ENCODE assay signal across 1 cellular context in genomic region chr9:94706922-94707321, GRCh38.
A peak's percentile ranks its signal among the peaks of the same experiment; 100 is the strongest.
TF ChIP-seq lines count a peak whose summit lies in the region.

No MANE protein-coding gene starts in this region.

TF ChIP-seq in HepG2, 621 proteins besides CTCF, POLR2A, EP300 and RAD21 (continued from another document and continues in another):
- TF ChIP-seq ZNF276 (CRISPR knock-in tag; IDR thresholded peaks at IDR 0.05; ENCODE audit: low read depth) (no peak), ZNF605 (CRISPR knock-in tag; IDR thresholded peaks at IDR 0.05) (no peak), ZNF552 (CRISPR knock-in tag; IDR thresholded peaks at IDR 0.05; ENCODE audit: borderline replicate concordance) (no peak), SNAI1 (CRISPR knock-in tag; IDR thresholded peaks at IDR 0.05; ENCODE audit: borderline replicate concordance) (no peak), U2AF2 (IDR thresholded peaks at IDR 0.05; ENCODE audit: low read depth, low read length) (no peak), HNRNPK (IDR thresholded peaks at IDR 0.05; ENCODE audit: low read depth, low read length, poor library complexity, severe bottlenecking) (no peak), RELA (CRISPR knock-in tag; IDR thresholded peaks at IDR 0.05) (no peak), ZNF275 (CRISPR knock-in tag; IDR thresholded peaks at IDR 0.05; ENCODE audit: borderline replicate concordance) (no peak), YEATS2 (CRISPR knock-in tag; IDR thresholded peaks at IDR 0.05; ENCODE audit: borderline replicate concordance) (no peak), SRSF1 (optimal IDR thresholded peaks at IDR 0.05; ENCODE audit: low read depth, low read length) (no peak), ZFP36L2 (CRISPR knock-in tag; IDR thresholded peaks at IDR 0.05) (no peak), SMAD9 (CRISPR knock-in tag; IDR thresholded peaks at IDR 0.05) (no peak), ATF7-NPFF (CRISPR knock-in tag; IDR thresholded peaks at IDR 0.05; ENCODE audit: low read depth) (no peak), REPIN1 (CRISPR knock-in tag; IDR thresholded peaks at IDR 0.05; ENCODE audit: borderline replicate concordance, low read depth) (no peak), ZFP1 (CRISPR knock-in tag; IDR thresholded peaks at IDR 0.05) (no peak), ZNF776 (CRISPR knock-in tag; IDR thresholded peaks at IDR 0.05) (no peak), SRY (CRISPR knock-in tag; IDR thresholded peaks at IDR 0.05) (no peak), WIZ (CRISPR knock-in tag; IDR thresholded peaks at IDR 0.05) (no peak), NR1H2 (CRISPR knock-in tag; IDR thresholded peaks at IDR 0.05; ENCODE audit: borderline replicate concordance, low read depth) (no peak), PLRG1 (conservative IDR thresholded peaks at IDR 0.05) (no peak), ELF3 (CRISPR knock-in tag; IDR thresholded peaks at IDR 0.05) (peak; percentile 43; the same call in 1 of the 2 replicates), CREM (IDR thresholded peaks at IDR 0.05) (peak; percentile 40; the same call in 1 of the 2 replicates), CREM (CRISPR knock-in tag; IDR thresholded peaks at IDR 0.05) (no peak), ZBTB42 (CRISPR knock-in tag; IDR thresholded peaks at IDR 0.05) (no peak), SMAD1 (CRISPR knock-in tag; IDR thresholded peaks at IDR 0.05; ENCODE audit: borderline replicate concordance, low read depth) (no peak), SIN3B (IDR thresholded peaks at IDR 0.05; ENCODE audit: low read length) (no peak), TBP (CRISPR knock-in tag; IDR thresholded peaks at IDR 0.05) (no peak), SMAD3 (CRISPR knock-in tag; IDR thresholded peaks at IDR 0.05) (no peak), CCAR2 (optimal IDR thresholded peaks at IDR 0.05; ENCODE audit: low read depth, low read length) (no peak), MTA1 (CRISPR knock-in tag; IDR thresholded peaks at IDR 0.05; ENCODE audit: borderline replicate concordance) (no peak), KAT7 (CRISPR knock-in tag; IDR thresholded peaks at IDR 0.05; ENCODE audit: borderline replicate concordance) (no peak), THAP7 (CRISPR knock-in tag; IDR thresholded peaks at IDR 0.05) (no peak), TFDP1 (CRISPR knock-in tag; IDR thresholded peaks at IDR 0.05; ENCODE audit: borderline replicate concordance) (no peak), AGO1 (IDR thresholded peaks at IDR 0.05; ENCODE audit: low read depth, low read length, poor library complexity, severe bottlenecking) (no peak), NR2F2 (IDR thresholded peaks at IDR 0.05; ENCODE audit: borderline replicate concordance, low read depth) (no peak), FOXA1 (IDR thresholded peaks at IDR 0.05) (no peak), FOXA1 (CRISPR knock-in tag; IDR thresholded peaks at IDR 0.05) (0 out of 2 replicates have a peak, but pooled peaks have one; percentile 19), HBP1 (CRISPR knock-in tag; IDR thresholded peaks at IDR 0.05; ENCODE audit: low read depth) (no peak), ZNF607 (CRISPR knock-in tag; IDR thresholded peaks at IDR 0.05; ENCODE audit: borderline replicate concordance) (no peak), SOX13 (IDR thresholded peaks at IDR 0.05) (no peak), SOX13 (CRISPR knock-in tag; conservative IDR thresholded peaks at IDR 0.05 in 1 of 2, IDR thresholded peaks at IDR 0.05 in 1 of 2) (peak in 1 of 2 experiments; percentile 71; a peak in 2 of 4 replicates), ZNF652 (CRISPR knock-in tag; IDR thresholded peaks at IDR 0.05; ENCODE audit: borderline replicate concordance, low read depth) (no peak), KAT2B (IDR thresholded peaks at IDR 0.05; ENCODE audit: borderline replicate concordance, low read depth, low read length) (no peak), HNRNPLL (IDR thresholded peaks at IDR 0.05; ENCODE audit: low read depth, low read length, poor library complexity, severe bottlenecking) (no peak), ZFP90 (CRISPR knock-in tag; IDR thresholded peaks at IDR 0.05; ENCODE audit: borderline replicate concordance) (no peak), REXO4 (CRISPR knock-in tag; IDR thresholded peaks at IDR 0.05; ENCODE audit: borderline replicate concordance) (no peak), YY1 (IDR thresholded peaks at IDR 0.05; ENCODE audit: insufficient read depth, insufficient replicate concordance, low read depth, low read length) (no peak)
- TF ChIP-seq, protein P1, sequence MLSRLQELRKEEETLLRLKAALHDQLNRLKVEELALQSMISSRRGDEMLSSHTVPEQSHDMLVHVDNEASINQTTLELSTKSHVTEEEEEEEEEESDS (CRISPR knock-in tag; IDR thresholded peaks at IDR 0.05; ENCODE audit: borderline replicate concordance): no peak
- TF ChIP-seq, protein P2, sequence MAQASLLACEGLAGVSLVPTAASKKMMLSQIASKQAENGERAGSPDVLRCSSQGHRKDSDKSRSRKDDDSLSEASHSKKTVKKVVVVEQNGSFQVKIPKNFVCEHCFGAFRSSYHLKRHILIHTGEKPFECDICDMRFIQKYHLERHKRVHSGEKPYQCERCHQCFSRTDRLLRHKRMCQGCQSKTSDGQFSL (CRISPR knock-in tag; IDR thresholded peaks at IDR 0.05): no peak
- TF ChIP-seq, protein P3, sequence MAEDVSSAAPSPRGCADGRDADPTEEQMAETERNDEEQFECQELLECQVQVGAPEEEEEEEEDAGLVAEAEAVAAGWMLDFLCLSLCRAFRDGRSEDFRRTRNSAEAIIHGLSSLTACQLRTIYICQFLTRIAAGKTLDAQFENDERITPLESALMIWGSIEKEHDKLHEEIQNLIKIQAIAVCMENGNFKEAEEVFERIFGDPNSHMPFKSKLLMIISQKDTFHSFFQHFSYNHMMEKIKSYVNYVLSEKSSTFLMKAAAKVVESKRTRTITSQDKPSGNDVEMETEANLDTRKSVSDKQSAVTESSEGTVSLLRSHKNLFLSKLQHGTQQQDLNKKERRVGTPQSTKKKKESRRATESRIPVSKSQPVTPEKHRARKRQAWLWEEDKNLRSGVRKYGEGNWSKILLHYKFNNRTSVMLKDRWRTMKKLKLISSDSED (CRISPR knock-in tag; IDR thresholded peaks at IDR 0.05): no peak
- TF ChIP-seq, protein P4, sequence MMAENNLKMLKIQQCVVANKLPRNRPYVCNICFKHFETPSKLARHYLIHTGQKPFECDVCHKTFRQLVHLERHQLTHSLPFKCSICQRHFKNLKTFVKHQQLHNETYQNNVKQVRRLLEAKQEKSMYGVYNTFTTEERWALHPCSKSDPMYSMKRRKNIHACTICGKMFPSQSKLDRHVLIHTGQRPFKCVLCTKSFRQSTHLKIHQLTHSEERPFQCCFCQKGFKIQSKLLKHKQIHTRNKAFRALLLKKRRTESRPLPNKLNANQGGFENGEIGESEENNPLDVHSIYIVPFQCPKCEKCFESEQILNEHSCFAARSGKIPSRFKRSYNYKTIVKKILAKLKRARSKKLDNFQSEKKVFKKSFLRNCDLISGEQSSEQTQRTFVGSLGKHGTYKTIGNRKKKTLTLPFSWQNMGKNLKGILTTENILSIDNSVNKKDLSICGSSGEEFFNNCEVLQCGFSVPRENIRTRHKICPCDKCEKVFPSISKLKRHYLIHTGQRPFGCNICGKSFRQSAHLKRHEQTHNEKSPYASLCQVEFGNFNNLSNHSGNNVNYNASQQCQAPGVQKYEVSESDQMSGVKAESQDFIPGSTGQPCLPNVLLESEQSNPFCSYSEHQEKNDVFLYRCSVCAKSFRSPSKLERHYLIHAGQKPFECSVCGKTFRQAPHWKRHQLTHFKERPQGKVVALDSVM (CRISPR knock-in tag; IDR thresholded peaks at IDR 0.05): no peak
- TF ChIP-seq, protein P5, sequence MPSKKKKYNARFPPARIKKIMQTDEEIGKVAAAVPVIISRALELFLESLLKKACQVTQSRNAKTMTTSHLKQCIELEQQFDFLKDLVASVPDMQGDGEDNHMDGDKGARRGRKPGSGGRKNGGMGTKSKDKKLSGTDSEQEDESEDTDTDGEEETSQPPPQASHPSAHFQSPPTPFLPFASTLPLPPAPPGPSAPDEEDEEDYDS (CRISPR knock-in tag; IDR thresholded peaks at IDR 0.05): no peak; the same call in 1 of the 2 replicates
- TF ChIP-seq, protein P6, sequence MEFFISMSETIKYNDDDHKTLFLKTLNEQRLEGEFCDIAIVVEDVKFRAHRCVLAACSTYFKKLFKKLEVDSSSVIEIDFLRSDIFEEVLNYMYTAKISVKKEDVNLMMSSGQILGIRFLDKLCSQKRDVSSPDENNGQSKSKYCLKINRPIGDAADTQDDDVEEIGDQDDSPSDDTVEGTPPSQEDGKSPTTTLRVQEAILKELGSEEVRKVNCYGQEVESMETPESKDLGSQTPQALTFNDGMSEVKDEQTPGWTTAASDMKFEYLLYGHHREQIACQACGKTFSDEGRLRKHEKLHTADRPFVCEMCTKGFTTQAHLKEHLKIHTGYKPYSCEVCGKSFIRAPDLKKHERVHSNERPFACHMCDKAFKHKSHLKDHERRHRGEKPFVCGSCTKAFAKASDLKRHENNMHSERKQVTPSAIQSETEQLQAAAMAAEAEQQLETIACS (CRISPR knock-in tag; IDR thresholded peaks at IDR 0.05): no peak
- TF ChIP-seq, protein P7, sequence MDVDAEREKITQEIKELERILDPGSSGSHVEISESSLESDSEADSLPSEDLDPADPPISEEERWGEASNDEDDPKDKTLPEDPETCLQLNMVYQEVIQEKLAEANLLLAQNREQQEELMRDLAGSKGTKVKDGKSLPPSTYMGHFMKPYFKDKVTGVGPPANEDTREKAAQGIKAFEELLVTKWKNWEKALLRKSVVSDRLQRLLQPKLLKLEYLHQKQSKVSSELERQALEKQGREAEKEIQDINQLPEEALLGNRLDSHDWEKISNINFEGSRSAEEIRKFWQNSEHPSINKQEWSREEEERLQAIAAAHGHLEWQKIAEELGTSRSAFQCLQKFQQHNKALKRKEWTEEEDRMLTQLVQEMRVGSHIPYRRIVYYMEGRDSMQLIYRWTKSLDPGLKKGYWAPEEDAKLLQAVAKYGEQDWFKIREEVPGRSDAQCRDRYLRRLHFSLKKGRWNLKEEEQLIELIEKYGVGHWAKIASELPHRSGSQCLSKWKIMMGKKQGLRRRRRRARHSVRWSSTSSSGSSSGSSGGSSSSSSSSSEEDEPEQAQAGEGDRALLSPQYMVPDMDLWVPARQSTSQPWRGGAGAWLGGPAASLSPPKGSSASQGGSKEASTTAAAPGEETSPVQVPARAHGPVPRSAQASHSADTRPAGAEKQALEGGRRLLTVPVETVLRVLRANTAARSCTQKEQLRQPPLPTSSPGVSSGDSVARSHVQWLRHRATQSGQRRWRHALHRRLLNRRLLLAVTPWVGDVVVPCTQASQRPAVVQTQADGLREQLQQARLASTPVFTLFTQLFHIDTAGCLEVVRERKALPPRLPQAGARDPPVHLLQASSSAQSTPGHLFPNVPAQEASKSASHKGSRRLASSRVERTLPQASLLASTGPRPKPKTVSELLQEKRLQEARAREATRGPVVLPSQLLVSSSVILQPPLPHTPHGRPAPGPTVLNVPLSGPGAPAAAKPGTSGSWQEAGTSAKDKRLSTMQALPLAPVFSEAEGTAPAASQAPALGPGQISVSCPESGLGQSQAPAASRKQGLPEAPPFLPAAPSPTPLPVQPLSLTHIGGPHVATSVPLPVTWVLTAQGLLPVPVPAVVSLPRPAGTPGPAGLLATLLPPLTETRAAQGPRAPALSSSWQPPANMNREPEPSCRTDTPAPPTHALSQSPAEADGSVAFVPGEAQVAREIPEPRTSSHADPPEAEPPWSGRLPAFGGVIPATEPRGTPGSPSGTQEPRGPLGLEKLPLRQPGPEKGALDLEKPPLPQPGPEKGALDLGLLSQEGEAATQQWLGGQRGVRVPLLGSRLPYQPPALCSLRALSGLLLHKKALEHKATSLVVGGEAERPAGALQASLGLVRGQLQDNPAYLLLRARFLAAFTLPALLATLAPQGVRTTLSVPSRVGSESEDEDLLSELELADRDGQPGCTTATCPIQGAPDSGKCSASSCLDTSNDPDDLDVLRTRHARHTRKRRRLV (CRISPR knock-in tag; IDR thresholded peaks at IDR 0.05): no peak
